ENCODE assay signal across 1 cellular context in genomic region chr6:121733216-121733615, GRCh38.
TF ChIP-seq lines count a peak whose summit lies in the region.

No MANE protein-coding gene starts in this region.

TF ChIP-seq in SK-N-SH, 30 proteins besides CTCF, POLR2A, EP300 and RAD21 (continued from another document):
- TF ChIP-seq POLR2AphosphoS5 (IDR thresholded peaks at IDR 0.05; ENCODE audit: low read depth, low read length) = no peak
- no peak for TF ChIP-seq ELF1 (IDR thresholded peaks at IDR 0.05)
- TF ChIP-seq, protein P1, sequence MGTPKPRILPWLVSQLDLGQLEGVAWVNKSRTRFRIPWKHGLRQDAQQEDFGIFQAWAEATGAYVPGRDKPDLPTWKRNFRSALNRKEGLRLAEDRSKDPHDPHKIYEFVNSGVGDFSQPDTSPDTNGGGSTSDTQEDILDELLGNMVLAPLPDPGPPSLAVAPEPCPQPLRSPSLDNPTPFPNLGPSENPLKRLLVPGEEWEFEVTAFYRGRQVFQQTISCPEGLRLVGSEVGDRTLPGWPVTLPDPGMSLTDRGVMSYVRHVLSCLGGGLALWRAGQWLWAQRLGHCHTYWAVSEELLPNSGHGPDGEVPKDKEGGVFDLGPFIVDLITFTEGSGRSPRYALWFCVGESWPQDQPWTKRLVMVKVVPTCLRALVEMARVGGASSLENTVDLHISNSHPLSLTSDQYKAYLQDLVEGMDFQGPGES (IDR thresholded peaks at IDR 0.05; ENCODE audit: low read depth, low read length) = no peak
- TF ChIP-seq TEAD4 (IDR thresholded peaks at IDR 0.05; ENCODE audit: borderline replicate concordance, insufficient read depth) = no peak
- no peak for TF ChIP-seq USF2 (IDR thresholded peaks at IDR 0.05; ENCODE audit: borderline replicate concordance, low read depth, low read length)
- TF ChIP-seq, protein P2, sequence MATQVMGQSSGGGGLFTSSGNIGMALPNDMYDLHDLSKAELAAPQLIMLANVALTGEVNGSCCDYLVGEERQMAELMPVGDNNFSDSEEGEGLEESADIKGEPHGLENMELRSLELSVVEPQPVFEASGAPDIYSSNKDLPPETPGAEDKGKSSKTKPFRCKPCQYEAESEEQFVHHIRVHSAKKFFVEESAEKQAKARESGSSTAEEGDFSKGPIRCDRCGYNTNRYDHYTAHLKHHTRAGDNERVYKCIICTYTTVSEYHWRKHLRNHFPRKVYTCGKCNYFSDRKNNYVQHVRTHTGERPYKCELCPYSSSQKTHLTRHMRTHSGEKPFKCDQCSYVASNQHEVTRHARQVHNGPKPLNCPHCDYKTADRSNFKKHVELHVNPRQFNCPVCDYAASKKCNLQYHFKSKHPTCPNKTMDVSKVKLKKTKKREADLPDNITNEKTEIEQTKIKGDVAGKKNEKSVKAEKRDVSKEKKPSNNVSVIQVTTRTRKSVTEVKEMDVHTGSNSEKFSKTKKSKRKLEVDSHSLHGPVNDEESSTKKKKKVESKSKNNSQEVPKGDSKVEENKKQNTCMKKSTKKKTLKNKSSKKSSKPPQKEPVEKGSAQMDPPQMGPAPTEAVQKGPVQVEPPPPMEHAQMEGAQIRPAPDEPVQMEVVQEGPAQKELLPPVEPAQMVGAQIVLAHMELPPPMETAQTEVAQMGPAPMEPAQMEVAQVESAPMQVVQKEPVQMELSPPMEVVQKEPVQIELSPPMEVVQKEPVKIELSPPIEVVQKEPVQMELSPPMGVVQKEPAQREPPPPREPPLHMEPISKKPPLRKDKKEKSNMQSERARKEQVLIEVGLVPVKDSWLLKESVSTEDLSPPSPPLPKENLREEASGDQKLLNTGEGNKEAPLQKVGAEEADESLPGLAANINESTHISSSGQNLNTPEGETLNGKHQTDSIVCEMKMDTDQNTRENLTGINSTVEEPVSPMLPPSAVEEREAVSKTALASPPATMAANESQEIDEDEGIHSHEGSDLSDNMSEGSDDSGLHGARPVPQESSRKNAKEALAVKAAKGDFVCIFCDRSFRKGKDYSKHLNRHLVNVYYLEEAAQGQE (IDR thresholded peaks at IDR 0.05; ENCODE audit: low read depth, low read length) = no peak
